7 cellular contexts compared by ENCODE assay signal in the genomic region with DNA sequence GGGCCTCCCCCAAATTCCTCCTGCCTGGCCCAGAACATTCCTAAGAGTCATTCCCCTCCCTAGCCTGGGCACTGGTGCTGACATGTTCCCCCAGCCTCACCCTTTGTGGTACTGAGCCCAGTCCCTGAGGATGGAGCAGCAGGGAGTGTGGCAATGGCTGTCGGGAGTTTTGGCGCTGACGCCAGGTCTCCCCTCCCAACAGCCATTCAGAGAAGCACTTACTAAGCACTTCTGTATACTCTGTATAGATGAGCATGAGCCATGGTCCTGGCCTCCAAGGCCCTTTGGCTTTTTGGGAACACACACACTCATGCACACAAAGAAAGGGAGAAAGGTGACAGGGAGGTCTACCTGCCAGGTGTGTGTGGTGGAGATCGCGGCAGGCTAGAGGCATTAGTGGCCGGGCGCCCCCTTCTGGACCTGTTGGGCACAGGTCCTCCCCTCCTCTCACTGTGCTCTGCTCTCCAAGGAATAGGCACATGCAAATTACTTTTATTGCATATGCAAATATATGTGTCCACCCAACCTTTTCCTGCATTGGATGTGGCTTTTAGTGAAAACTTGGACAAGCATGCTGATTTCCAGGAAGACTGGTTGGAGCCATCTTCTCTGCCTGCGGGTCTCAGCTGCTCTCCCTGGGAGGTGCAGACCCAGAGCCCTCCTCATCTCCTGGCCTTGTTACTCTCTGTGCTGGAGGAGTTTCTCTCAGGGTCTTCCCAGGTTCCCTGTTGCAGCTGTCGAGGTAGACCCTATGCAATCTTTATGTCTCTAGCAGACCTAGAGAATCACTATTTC.
A peak's percentile ranks its signal among the peaks of the same experiment; 100 is the strongest.
DNase-seq lines count a peak whose midpoint lies in the region; ATAC-seq and TF ChIP-seq lines count a peak whose summit lies in the region.

No MANE protein-coding gene starts in this region.

- TF ChIP-seq CTCF in GM12873 (IDR thresholded peaks at IDR 0.05; ENCODE audit: insufficient read depth, low read depth, low read length, missing control alignments) = peak; percentile 91

- DNase-seq in NCI-H2029 treated with DMSO at 0.1 percent for 48 hours (lab: John Stamatoyannopoulos, UW) = peak; percentile 6
- DNase-seq in activated CD4-positive, alpha-beta T cell treated with anti-CD3 and anti-CD28 coated beads, Interleukin-2, amount 50 U/mL, for 48 hours = peak; percentile 66 to 69
- peak; percentile 80 for DNase-seq in ecto neural progenitor cell (ENCODE audit: low spot score)
- peak; percentile 58 for DNase-seq in midbrain (lab: John Stamatoyannopoulos, UW)
- peak; percentile 44 for DNase-seq in stimulated activated naive CD4-positive, alpha-beta T cell treated with Interleukin-2 at 50 U/mL for 16 hours (lab: John Stamatoyannopoulos, UW)

- no peak for ATAC-seq in HG03280 (IDR thresholded peaks at IDR 0.05; ENCODE audit: unreplicated experiment)

Comparison
In these comparisons a context has a peak if more than half of its experiments do, and no peak if none do; other contexts are left out.
1. DNase-seq: peak in every context shown above with its lines; median percentile 80 in ecto neural progenitor cell; 68 in activated CD4-positive, alpha-beta T cell treated with anti-CD3 and anti-CD28 coated beads, Interleukin-2, amount 50 U/mL, for 48 hours; 58 in midbrain; 44 in stimulated activated naive CD4-positive, alpha-beta T cell treated with Interleukin-2 at 50 U/mL for 16 hours; 6 in NCI-H2029 treated with DMSO at 0.1 percent for 48 hours.